25 cellular contexts compared by ENCODE assay signal in genomic region chr10:114022751-114023150, GRCh38. TPM values are rescaled to one million over a fixed set of nuclear protein-coding genes. Genes with fewer than 3 reads are reported as not detected.
"Had no signal": no experiment of that assay in that cellular context is flagged by ENCODE, and none has a peak within 500 bp of the region (broad histone marks: within the 10 kb centered on the region; RNA-seq: fewer than 3 reads in every experiment).

No MANE protein-coding gene starts in this region.

- H3K4me1 ChIP-seq: testis had no signal

- H3K9me3 ChIP-seq: lower lobe of right lung, testis, vagina had no signal

- H3K27me3 ChIP-seq: brain microvascular endothelial cell, testis, vagina had no signal

- H3K36me3 ChIP-seq: brain microvascular endothelial cell, lower lobe of right lung, vagina, WERI-Rb-1 had no signal

- DNase-seq: activated CD4-positive, alpha-beta T cell treated with anti-CD3 and anti-CD28 coated beads, Interleukin-2, amount 10 ng/mL, durations not matched to agents 7 days and 5 days; activated CD4-positive, CD25-positive, alpha-beta regulatory T cell treated with anti-CD3 and anti-CD28 coated beads, Interleukin-2, amount 50 U/mL, for 72 hours; activated CD8-positive, alpha-beta T cell treated with anti-CD3 and anti-CD28 coated beads for 36 hours; activated gamma-delta T cell; activated naive CD4-positive, alpha-beta T cell treated with anti-CD3 and anti-CD28 coated beads, Interleukin-2, amount 50 U/mL, for 16 hours; activated naive CD8-positive, alpha-beta T cell treated with anti-CD3 and anti-CD28 coated beads, Interleukin-2, amount 50 U/mL, for 24 hours; aorta; central memory CD4-positive, alpha-beta T cell; effector memory CD8-positive, alpha-beta T cell; islet precursor cell; left colon; lower lobe of right lung; natural killer cell; small intestine; stimulated activated CD4-positive, alpha-beta T cell treated with anti-CD3 and anti-CD28 coated beads, Interleukin-2, amount 100 ng/mL, for 24 hours; stimulated activated naive CD8-positive, alpha-beta T cell treated with anti-CD3 and anti-CD28 coated beads, Interleukin-15, amount 100 ng/mL, for 72 hours; T-cell; testis; trophoblast cell had no signal

- H3K4me3 ChIP-seq: lower lobe of right lung, testis, vagina had no signal

- ATAC-seq: activated CD8-positive, alpha-beta T cell treated with anti-CD3 and anti-CD28 coated beads for 36 hours; activated naive CD8-positive, alpha-beta T cell treated with anti-CD3 and anti-CD28 coated beads, Interleukin-2, amount 50 U/mL, for 24 hours; effector memory CD8-positive, alpha-beta T cell; esophagus mucosa; left colon; lower lobe of right lung; natural killer cell; stimulated activated effector memory CD8-positive, alpha-beta T cell treated with anti-CD3 and anti-CD28 coated beads, Interleukin-12 subunit alpha, Interleukin-12 subunit beta, amount 100 ng/mL, for 72 hours; stimulated activated naive CD8-positive, alpha-beta T cell treated with anti-CD3 and anti-CD28 coated beads, Interleukin-15, amount 100 ng/mL, for 72 hours; T-cell had no signal

- H3K27ac ChIP-seq: brain microvascular endothelial cell, lower lobe of right lung, testis, vagina had no signal

RNA-seq across cellular contexts. Expression of gene ADRB1, which starts 20.9 kb away (rescaled TPM):
- total RNA-seq: activated CD4-positive, alpha-beta T cell treated with anti-CD3 and anti-CD28 coated beads, Interleukin-2, amount 10 ng/mL, durations not matched to agents 7 days and 5 days; activated T-helper 1 cell treated with anti-CD3 and anti-CD28 coated beads, Interleukin-12 subunit alpha, Interleukin-12 subunit beta, Interleukin-2, Interleukin-4 antibody, amounts not matched to agents 30 ng/mL and 10 ng/mL and 1 ng/mL, durations not matched to agents 14 hours and 24 hours and 36 hours; vagina had no signal
